ENCODE assay signal across 15 cellular contexts in the genomic region with DNA sequence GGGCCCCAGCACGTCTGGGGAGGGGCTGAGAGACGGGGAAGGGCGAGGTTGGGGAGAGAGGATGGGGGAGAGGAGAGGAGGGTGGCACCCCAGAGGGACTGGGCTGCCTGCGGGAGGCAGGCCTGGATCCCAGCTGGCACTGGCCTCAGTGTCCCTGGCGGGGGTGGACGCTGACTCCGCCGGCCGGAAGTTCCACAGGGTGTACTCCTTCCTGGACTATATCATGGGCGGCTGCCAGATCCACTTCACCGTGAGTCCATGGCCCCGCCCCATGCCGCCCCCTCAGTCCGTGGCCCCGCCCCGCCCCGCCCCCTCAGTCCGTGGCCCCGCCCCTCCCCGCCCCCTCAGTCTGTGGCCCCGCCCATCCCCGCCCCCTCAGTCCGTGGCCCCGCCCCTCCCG. TPM values are rescaled to one million over a fixed set of nuclear protein-coding genes. Genes with fewer than 3 reads are reported as not detected.
DNase-seq lines count a peak whose midpoint lies in the region; ATAC-seq and TF ChIP-seq lines count a peak whose summit lies in the region.
"Had no signal": no experiment of that assay in that cellular context is flagged by ENCODE, and none has a peak within 500 bp of the region (broad histone marks: within the 10 kb centered on the region; RNA-seq: fewer than 3 reads in every experiment).

No MANE protein-coding gene starts in this region.

- H3K4me3 ChIP-seq in ACC112 (ENCODE audit: low read depth, low read length) = peak overlapping the region; percentile 40; the same call in 1 of the 2 replicates
- H3K4me3 ChIP-seq: ascending aorta, MG63 had no signal

- H3K4me1 Mint-ChIP-seq in activated CD8-positive, alpha-beta T cell treated with anti-CD3 and anti-CD28 coated beads for 36 hours (ENCODE audit: low read depth) = no peaks in the 10 kb centered on the region
- H3K4me1 Mint-ChIP-seq: stimulated activated memory B cell treated with anti-CD40 and anti-IgM and Interleukin-4, amounts not matched to agents 10 μg/mL and 1 μg/mL and 100 μg/mL, for 72 hours had no signal

- CTCF ChIA-PET in activated CD8-positive, alpha-beta T cell treated with anti-CD3 and anti-CD28 coated beads for 36 hours (lab: Charles Lee) = no interaction called here

- H3K9me3 Mint-ChIP-seq in activated CD8-positive, alpha-beta T cell treated with anti-CD3 and anti-CD28 coated beads for 36 hours = peaks cover 3% of the 10 kb centered on the region
- H3K9me3 Mint-ChIP-seq: CD8-positive, alpha-beta memory T cell; stimulated activated memory B cell treated with anti-CD40 and anti-IgM and Interleukin-4, amounts not matched to agents 10 μg/mL and 1 μg/mL and 100 μg/mL, for 72 hours had no signal

- H3K4me1 ChIP-seq in ACC112 (ENCODE audit: control insufficient read depth, insufficient read depth, low read length, unreplicated experiment) = peaks cover 24% of the 10 kb centered on the region
- H3K4me1 ChIP-seq: ascending aorta had no signal

- no peaks in the 10 kb centered on the region for H3K27me3 Mint-ChIP-seq in activated CD8-positive, alpha-beta T cell treated with anti-CD3 and anti-CD28 coated beads for 36 hours
- H3K27me3 Mint-ChIP-seq: CD8-positive, alpha-beta memory T cell; stimulated activated memory B cell treated with anti-CD40 and anti-IgM and Interleukin-4, amounts not matched to agents 10 μg/mL and 1 μg/mL and 100 μg/mL, for 72 hours had no signal

- no peaks in the 10 kb centered on the region for H3K36me3 Mint-ChIP-seq in activated CD8-positive, alpha-beta T cell treated with anti-CD3 and anti-CD28 coated beads for 36 hours (ENCODE audit: low read depth)
- H3K36me3 Mint-ChIP-seq: CD8-positive, alpha-beta memory T cell; stimulated activated memory B cell treated with anti-CD40 and anti-IgM and Interleukin-4, amounts not matched to agents 10 μg/mL and 1 μg/mL and 100 μg/mL, for 72 hours had no signal

- peak; percentile 48 for ATAC-seq in activated CD8-positive, alpha-beta T cell treated with anti-CD3 and anti-CD28 coated beads for 36 hours
- ATAC-seq in left colon (peak; percentile 58), HG03159 (IDR thresholded peaks at IDR 0.05; ENCODE audit: unreplicated experiment) (no peak)

- H3K27ac Mint-ChIP-seq in activated CD8-positive, alpha-beta T cell treated with anti-CD3 and anti-CD28 coated beads for 36 hours = no peak overlapping the region
- H3K27ac Mint-ChIP-seq: stimulated activated memory B cell treated with anti-CD40 and anti-IgM and Interleukin-4, amounts not matched to agents 10 μg/mL and 1 μg/mL and 100 μg/mL, for 72 hours had no signal

- H3K4me3 Mint-ChIP-seq in activated CD8-positive, alpha-beta T cell treated with anti-CD3 and anti-CD28 coated beads for 36 hours = no peak overlapping the region
- H3K4me3 Mint-ChIP-seq: CD8-positive, alpha-beta memory T cell; stimulated activated memory B cell treated with anti-CD40 and anti-IgM and Interleukin-4, amounts not matched to agents 10 μg/mL and 1 μg/mL and 100 μg/mL, for 72 hours had no signal

- DNase-seq in DMS153 treated with DMSO at 0.1 percent for 48 hours (lab: John Stamatoyannopoulos, UW; ENCODE audit: unreplicated experiment) (peak; percentile 36), left colon (peak in 1 of 2 donors; percentile 59), inferior parietal cortex (ENCODE audit: extremely low spot score) (no peak), retina (no peak)
- peak; percentile 40 for DNase-seq in activated CD8-positive, alpha-beta T cell treated with anti-CD3 and anti-CD28 coated beads for 36 hours
- DNase-seq: foreskin melanocyte; MG63; NCI-H2081 treated with DMSO at 0.1 percent for 48 hours; NK-92 treated with Interleukin-12 subunit alpha and Interleukin-12 subunit beta, amount 100 ng/mL, for 24 hours; stimulated activated CD4-positive, alpha-beta T cell treated with anti-CD3 and anti-CD28 coated beads, Interleukin-4, amount 100 ng/mL, for 24 hours had no signal

- H3K79me2 ChIP-seq in ACC112 (ENCODE audit: control insufficient read depth, insufficient read depth, low read length, unreplicated experiment) = peaks cover 3% of the 10 kb centered on the region

- no peak for TF ChIP-seq CTCF in activated CD8-positive, alpha-beta T cell treated with anti-CD3 and anti-CD28 coated beads for 36 hours (IDR thresholded peaks at IDR 0.05)

- POLR2A ChIA-PET in activated CD8-positive, alpha-beta T cell treated with anti-CD3 and anti-CD28 coated beads for 36 hours (lab: Charles Lee) = no interaction called here

- H3K27ac ChIP-seq in ACC112 (ENCODE audit: low read depth, low read length) = peak overlapping the region; percentile 98
- H3K27ac ChIP-seq: ascending aorta had no signal

- peaks cover 10% of the 10 kb centered on the region; the same call in 1 of the 2 replicates for H3K36me3 ChIP-seq in ACC112 (ENCODE audit: insufficient read depth, low read length)
- H3K36me3 ChIP-seq: ascending aorta had no signal

- H3K27me3 ChIP-seq in ACC112 (ENCODE audit: insufficient read depth, low read length) = no peaks in the 10 kb centered on the region
- H3K27me3 ChIP-seq: ascending aorta, MG63 had no signal

- intact Hi-C loops in activated CD8-positive, alpha-beta T cell treated with anti-CD3 and anti-CD28 coated beads for 36 hours (cut with micrococcal nuclease) = no loop called here
- intact Hi-C loops in left colon (cut with DNase I, micrococcal nuclease) = no loop called here

- no peak overlapping the region for H2AFZ ChIP-seq in ACC112 (ENCODE audit: low read length, unreplicated experiment)

RNA-seq across cellular contexts. Expression of gene CPNE7, which starts 11.3 kb away (rescaled TPM):
- 1 to 10 TPM; 8.5 to 9.5 TPM for total RNA-seq in activated CD8-positive, alpha-beta T cell treated with anti-CD3 and anti-CD28 coated beads for 36 hours
- under 1 TPM; 0.73 to 0.92 TPM for total RNA-seq in left colon
- total RNA-seq: ascending aorta had no signal

RNA-seq across cellular contexts. Expression of gene RPL13, which starts 26.4 kb away (rescaled TPM):
- total RNA-seq in activated CD8-positive, alpha-beta T cell treated with anti-CD3 and anti-CD28 coated beads for 36 hours = 1,000 to 10,000 TPM; 3,056 to 3,151 TPM
- total RNA-seq in left colon = 1,000 to 10,000 TPM; 1,613 to 1,684 TPM

RNA-seq across cellular contexts. Expression of gene DPEP1, which starts 26.6 kb away (rescaled TPM):
- not detected for total RNA-seq in activated CD8-positive, alpha-beta T cell treated with anti-CD3 and anti-CD28 coated beads for 36 hours
- total RNA-seq in left colon = 1 to 10 TPM in 1 of 2 donors, under 1 TPM in 1; 0.73 to 4.4 TPM
- total RNA-seq: ascending aorta; CD8-positive, alpha-beta memory T cell had no signal

Comparison
In these comparisons a context has a peak if more than half of its experiments do, and no peak if none do; other contexts are left out.
1. DNase-seq: peak in DMS153 treated with DMSO at 0.1 percent for 48 hours (single experiment) and activated CD8-positive, alpha-beta T cell treated with anti-CD3 and anti-CD28 coated beads for 36 hours (single experiment); none in inferior parietal cortex (single experiment) and retina (single experiment).
2. RNA of gene CPNE7, which starts 11.3 kb away (total RNA-seq): 8.5 to 9.5 TPM in activated CD8-positive, alpha-beta T cell treated with anti-CD3 and anti-CD28 coated beads for 36 hours; 0.73 to 0.92 TPM in left colon; every median in the first group is over 4 times any median in the second.